In the genomic region with DNA sequence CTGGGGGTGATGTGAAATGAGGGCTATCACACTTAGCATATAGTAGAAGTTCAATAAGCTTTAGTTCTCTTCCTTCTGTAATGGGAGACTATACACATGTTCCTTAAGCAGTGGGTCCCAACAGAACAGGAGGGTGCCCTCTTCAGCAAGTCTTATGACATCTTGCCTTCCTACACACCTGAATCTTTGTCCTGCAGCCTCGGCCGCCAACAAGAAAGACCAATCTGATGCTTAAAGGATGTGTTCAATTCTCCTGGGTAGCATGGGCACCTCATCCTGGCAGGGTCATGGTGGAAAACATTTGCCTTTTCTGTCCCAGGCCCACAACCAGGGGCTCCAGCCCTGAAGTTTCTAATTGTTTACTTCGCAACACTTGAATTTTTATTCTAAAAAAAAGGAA, we compare ENCODE assay signal across 8 cellular contexts.
"Had no signal": no experiment of that assay in that cellular context is flagged by ENCODE, and none has a peak within 500 bp of the region (broad histone marks: within the 10 kb centered on the region; RNA-seq: fewer than 3 reads in every experiment).

No MANE protein-coding gene starts in this region.

- DNase-seq: GOT3, H9, HCEC 1CT, IMR-90, KG1 had no signal

- FAIRE-seq: H54, HTR-8/SVneo, K562 had no signal

- H3K4me3 ChIP-seq: K562 had no signal
